Comparison of ENCODE assay signal across 1 cellular context in the genomic region with DNA sequence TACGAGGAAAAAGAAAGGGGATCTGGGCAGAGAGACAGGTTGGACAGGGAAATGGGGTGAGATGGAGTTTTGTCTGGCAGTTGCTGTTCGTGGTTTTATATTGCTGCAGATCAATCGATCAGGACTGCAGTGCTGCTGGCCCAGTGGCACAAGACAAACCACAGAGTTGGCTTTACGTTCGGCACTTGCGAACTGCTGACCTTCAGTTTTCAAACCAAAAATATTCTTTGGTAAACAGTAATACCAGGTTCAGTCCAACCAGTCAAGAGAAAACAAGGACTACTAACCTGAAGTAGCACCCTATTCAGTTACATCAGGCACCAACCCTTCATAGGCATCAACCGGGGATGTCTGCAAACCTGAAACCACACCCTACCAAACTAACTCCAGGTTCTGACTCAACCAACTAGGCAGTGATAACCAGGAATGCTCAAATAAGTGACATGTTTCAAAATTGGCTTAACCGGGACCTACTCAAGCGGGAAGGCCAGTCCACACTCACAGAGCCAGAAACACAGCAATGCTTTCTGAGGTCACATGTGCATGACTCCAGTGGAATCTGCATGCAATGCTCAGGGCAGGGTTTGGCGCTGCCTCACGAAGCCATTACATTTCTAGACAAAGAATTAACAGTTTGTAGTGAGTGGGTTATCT.
TF ChIP-seq lines count a peak whose summit lies in the region.

No MANE protein-coding gene starts in this region.

TF ChIP-seq in GM23338, 12 proteins besides CTCF, POLR2A, EP300 and RAD21 (continued from another document):
- TF ChIP-seq, protein P1, sequence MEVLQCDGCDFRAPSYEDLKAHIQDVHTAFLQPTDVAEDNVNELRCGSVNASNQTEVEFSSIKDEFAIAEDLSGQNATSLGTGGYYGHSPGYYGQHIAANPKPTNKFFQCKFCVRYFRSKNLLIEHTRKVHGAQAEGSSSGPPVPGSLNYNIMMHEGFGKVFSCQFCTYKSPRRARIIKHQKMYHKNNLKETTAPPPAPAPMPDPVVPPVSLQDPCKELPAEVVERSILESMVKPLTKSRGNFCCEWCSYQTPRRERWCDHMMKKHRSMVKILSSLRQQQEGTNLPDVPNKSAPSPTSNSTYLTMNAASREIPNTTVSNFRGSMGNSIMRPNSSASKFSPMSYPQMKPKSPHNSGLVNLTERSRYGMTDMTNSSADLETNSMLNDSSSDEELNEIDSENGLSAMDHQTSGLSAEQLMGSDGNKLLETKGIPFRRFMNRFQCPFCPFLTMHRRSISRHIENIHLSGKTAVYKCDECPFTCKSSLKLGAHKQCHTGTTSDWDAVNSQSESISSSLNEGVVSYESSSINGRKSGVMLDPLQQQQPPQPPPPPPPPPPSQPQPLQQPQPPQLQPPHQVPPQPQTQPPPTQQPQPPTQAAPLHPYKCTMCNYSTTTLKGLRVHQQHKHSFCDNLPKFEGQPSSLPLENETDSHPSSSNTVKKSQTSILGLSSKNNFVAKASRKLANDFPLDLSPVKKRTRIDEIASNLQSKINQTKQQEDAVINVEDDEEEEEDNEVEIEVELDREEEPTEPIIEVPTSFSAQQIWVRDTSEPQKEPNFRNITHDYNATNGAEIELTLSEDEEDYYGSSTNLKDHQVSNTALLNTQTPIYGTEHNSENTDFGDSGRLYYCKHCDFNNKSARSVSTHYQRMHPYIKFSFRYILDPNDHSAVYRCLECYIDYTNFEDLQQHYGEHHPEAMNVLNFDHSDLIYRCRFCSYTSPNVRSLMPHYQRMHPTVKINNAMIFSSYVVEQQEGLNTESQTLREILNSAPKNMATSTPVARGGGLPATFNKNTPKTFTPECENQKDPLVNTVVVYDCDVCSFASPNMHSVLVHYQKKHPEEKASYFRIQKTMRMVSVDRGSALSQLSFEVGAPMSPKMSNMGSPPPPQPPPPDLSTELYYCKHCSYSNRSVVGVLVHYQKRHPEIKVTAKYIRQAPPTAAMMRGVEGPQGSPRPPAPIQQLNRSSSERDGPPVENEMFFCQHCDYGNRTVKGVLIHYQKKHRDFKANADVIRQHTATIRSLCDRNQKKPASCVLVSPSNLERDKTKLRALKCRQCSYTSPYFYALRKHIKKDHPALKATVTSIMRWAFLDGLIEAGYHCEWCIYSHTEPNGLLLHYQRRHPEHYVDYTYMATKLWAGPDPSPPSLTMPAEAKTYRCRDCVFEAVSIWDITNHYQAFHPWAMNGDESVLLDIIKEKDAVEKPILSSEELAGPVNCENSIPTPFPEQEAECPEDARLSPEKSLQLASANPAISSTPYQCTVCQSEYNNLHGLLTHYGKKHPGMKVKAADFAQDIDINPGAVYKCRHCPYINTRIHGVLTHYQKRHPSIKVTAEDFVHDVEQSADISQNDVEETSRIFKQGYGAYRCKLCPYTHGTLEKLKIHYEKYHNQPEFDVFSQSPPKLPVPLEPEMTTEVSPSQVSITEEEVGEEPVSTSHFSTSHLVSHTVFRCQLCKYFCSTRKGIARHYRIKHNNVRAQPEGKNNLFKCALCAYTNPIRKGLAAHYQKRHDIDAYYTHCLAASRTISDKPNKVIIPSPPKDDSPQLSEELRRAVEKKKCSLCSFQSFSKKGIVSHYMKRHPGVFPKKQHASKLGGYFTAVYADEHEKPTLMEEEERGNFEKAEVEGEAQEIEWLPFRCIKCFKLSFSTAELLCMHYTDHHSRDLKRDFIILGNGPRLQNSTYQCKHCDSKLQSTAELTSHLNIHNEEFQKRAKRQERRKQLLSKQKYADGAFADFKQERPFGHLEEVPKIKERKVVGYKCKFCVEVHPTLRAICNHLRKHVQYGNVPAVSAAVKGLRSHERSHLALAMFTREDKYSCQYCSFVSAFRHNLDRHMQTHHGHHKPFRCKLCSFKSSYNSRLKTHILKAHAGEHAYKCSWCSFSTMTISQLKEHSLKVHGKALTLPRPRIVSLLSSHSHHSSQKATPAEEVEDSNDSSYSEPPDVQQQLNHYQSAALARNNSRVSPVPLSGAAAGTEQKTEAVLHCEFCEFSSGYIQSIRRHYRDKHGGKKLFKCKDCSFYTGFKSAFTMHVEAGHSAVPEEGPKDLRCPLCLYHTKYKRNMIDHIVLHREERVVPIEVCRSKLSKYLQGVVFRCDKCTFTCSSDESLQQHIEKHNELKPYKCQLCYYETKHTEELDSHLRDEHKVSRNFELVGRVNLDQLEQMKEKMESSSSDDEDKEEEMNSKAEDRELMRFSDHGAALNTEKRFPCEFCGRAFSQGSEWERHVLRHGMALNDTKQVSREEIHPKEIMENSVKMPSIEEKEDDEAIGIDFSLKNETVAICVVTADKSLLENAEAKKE (CRISPR knock-in tag; IDR thresholded peaks at IDR 0.05): no peak
- TF ChIP-seq ZNF114 (CRISPR knock-in tag; IDR thresholded peaks at IDR 0.05) (no peak), REST (IDR thresholded peaks at IDR 0.05; ENCODE audit: unreplicated experiment) (no peak)
